4 cellular contexts compared by ENCODE assay signal in genomic region chr17:18971801-18972200, GRCh38. TPM values are rescaled to one million over a fixed set of nuclear protein-coding genes. Genes with fewer than 3 reads are reported as not detected.
"Had no signal": no experiment of that assay in that cellular context is flagged by ENCODE, and none has a peak within 500 bp of the region (broad histone marks: within the 10 kb centered on the region; RNA-seq: fewer than 3 reads in every experiment).

No MANE protein-coding gene starts in this region.

- DNase-seq: GDM1, GF-D8 had no signal

- H3K4me3 ChIP-seq: GM12878 had no signal

- ATAC-seq: GM12878 had no signal

RNA-seq across cellular contexts. Expression of gene SLC5A10, which starts 19.8 kb away (rescaled TPM):
- total RNA-seq: G401 had no signal
